1 cellular context compared by ENCODE assay signal in genomic region chr7:106598663-106599342, GRCh38.
TF ChIP-seq lines count a peak whose summit lies in the region.

No MANE protein-coding gene starts in this region.

TF ChIP-seq in K562, 482 proteins besides CTCF, POLR2A, EP300 and RAD21 (continued from another document and continues in another):
- TF ChIP-seq ZNF592 (IDR thresholded peaks at IDR 0.05) (peak; percentile 69; the same call in 1 of the 2 replicates), MBD1 (CRISPR knock-in tag; IDR thresholded peaks at IDR 0.05) (no peak), WHSC1 (IDR thresholded peaks at IDR 0.05; ENCODE audit: low read length) (no peak), CBX3 (IDR thresholded peaks at IDR 0.05; ENCODE audit: borderline replicate concordance in 1 of 2, low read length in 2 of 2) (peak in 1 of 2 experiments; percentile 96; a peak in 2 of 3 replicates), SOX6 (IDR thresholded peaks at IDR 0.05) (peak; percentile 94), ZNF318 (IDR thresholded peaks at IDR 0.05; ENCODE audit: borderline replicate concordance in 1 of 2, low read depth in 1 of 2) (no peak), RUNX1 (IDR thresholded peaks at IDR 0.05; ENCODE audit: low read depth) (no peak), MXD1 (CRISPR knock-in tag; IDR thresholded peaks at IDR 0.05; ENCODE audit: borderline replicate concordance, poor library complexity, severe bottlenecking) (no peak), TRIM28 (IDR thresholded peaks at IDR 0.05) (0 out of 2 replicates have a peak, but pooled peaks have one; percentile 13), SIRT6 (IDR thresholded peaks at IDR 0.05; ENCODE audit: low read depth, low read length) (no peak), ATF7 (IDR thresholded peaks at IDR 0.05) (peak; percentile 75), PRMT5 (CRISPR knock-in tag; IDR thresholded peaks at IDR 0.05) (no peak), PTRF (tag; IDR thresholded peaks at IDR 0.05) (0 out of 2 replicates have a peak, but pooled peaks have one; percentile 54), STAT6 (CRISPR knock-in tag; IDR thresholded peaks at IDR 0.05) (no peak; the same call in 1 of the 2 replicates), ZBTB11 (CRISPR knock-in tag; IDR thresholded peaks at IDR 0.05) (peak in 1 of 3 experiments; percentile 51; a peak in 1 of 6 replicates), LCOR (CRISPR knock-in tag; IDR thresholded peaks at IDR 0.05) (no peak; the same call in 1 of the 2 replicates), SP1 (CRISPR knock-in tag; IDR thresholded peaks at IDR 0.05) (peak; percentile 49), RB1 (IDR thresholded peaks at IDR 0.05; ENCODE audit: low read depth) (no peak; the same call in 1 of the 2 replicates), ESRRB (CRISPR knock-in tag; IDR thresholded peaks at IDR 0.05; ENCODE audit: borderline replicate concordance) (no peak), HDAC2 (IDR thresholded peaks at IDR 0.05) (no peak), PATZ1 (CRISPR knock-in tag; IDR thresholded peaks at IDR 0.05; ENCODE audit: borderline replicate concordance) (peak; percentile 67; the same call in 1 of the 2 replicates), IFI16 (CRISPR knock-in tag; IDR thresholded peaks at IDR 0.05) (no peak), FOXK2 (conservative IDR thresholded peaks at IDR 0.05 in 1 of 2, IDR thresholded peaks at IDR 0.05 in 1 of 2; ENCODE audit: low read depth in 2 of 2) (0 out of 4 replicates have a peak, but pooled peaks of 1 of the 2 experiments have one; percentile 6), NEUROD1 (IDR thresholded peaks at IDR 0.05; ENCODE audit: borderline replicate concordance, low read depth, low read length, partially characterized antibody) (peak; percentile 49), FOSL1 (tag; conservative IDR thresholded peaks at IDR 0.05) (peak; percentile 64; the same call in 1 of the 2 replicates), CREM (IDR thresholded peaks at IDR 0.05; ENCODE audit: low read depth) (peak; percentile 93), CTBP1 (IDR thresholded peaks at IDR 0.05; ENCODE audit: borderline replicate concordance) (peak; percentile 54; the same call in 1 of the 2 replicates), ATF3 (IDR thresholded peaks at IDR 0.05) (no peak), ATF3 (CRISPR knock-in tag; conservative IDR thresholded peaks at IDR 0.05) (0 out of 2 replicates have a peak, but pooled peaks have one; percentile 15), LARP7 (IDR thresholded peaks at IDR 0.05) (no peak), CHD2 (IDR thresholded peaks at IDR 0.05; ENCODE audit: low read depth, low read length) (peak; percentile 97), DPF2 (IDR thresholded peaks at IDR 0.05) (peak; percentile 34; the same call in 1 of the 2 replicates), ZZZ3 (IDR thresholded peaks at IDR 0.05) (no peak)
